In the genomic region with DNA sequence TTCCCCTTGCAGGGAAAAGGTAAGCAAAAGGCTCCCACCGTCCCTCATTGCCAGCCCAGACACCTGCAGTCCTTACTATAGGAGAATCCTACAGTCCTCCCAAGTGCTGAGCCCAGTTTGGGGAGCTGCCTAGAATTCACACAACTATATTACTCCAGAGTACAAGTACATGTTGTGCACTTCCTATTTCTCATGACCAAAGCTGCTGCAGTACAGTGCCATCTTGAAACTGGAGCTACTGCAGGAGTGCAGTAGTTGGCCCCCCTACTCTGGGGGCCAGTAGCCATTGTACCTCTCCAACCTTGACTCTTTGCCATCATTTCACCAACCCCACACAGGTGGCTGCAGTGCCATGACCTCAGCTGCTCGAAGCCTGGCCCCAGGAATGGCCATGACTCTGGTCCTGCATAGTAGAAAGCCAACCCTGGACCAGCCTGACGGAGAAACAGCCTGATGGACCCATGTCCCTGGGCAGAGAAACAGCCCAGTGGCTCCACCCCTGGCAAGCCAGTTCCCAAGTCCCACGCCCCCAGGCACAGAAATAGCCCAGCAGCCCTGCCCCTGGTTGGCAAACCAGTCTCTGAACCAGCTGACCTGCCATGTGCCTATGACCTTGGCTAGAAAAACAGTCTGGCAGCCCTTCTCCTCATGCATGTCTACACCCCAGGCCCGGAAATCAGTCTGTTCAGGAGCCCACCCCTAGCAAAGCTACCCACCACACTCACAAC, we compare ENCODE assay signal across 23 cellular contexts.
"Had no signal": no experiment of that assay in that cellular context is flagged by ENCODE, and none has a peak within 500 bp of the region (broad histone marks: within the 10 kb centered on the region; RNA-seq: fewer than 3 reads in every experiment).

No MANE protein-coding gene starts in this region.

- H3K27ac ChIP-seq: colonic mucosa, coronary artery, dorsolateral prefrontal cortex, epithelial cell of prostate, esophagus muscularis mucosa, esophagus squamous epithelium, foreskin keratinocyte, gastroesophageal sphincter, heart left ventricle, heart right ventricle had no signal

- H3K27me3 ChIP-seq: colonic mucosa, esophagus muscularis mucosa, esophagus squamous epithelium, foreskin keratinocyte, gastroesophageal sphincter had no signal

- H3K4me1 ChIP-seq: colonic mucosa, esophagus muscularis mucosa, esophagus squamous epithelium, foreskin keratinocyte, gastroesophageal sphincter, heart left ventricle had no signal

- DNase-seq: colonic mucosa; cortex of kidney; dermis blood vessel endothelial cell; dorsolateral prefrontal cortex; effector CD4-positive, alpha-beta T cell; effector CD8-positive, alpha-beta T cell; effector memory CD4-positive, alpha-beta T cell; effector memory CD8-positive, alpha-beta T cell; endodermal cell; erythroblast; esophagus squamous epithelium; foreskin fibroblast; foreskin keratinocyte; foreskin melanocyte; glutamatergic neuron; head of caudate nucleus had no signal

- H3K4me3 ChIP-seq: colonic mucosa, coronary artery, dorsolateral prefrontal cortex, esophagus muscularis mucosa, esophagus squamous epithelium, gastroesophageal sphincter, heart left ventricle, heart right ventricle had no signal

- H3K9me3 ChIP-seq: colonic mucosa, esophagus muscularis mucosa, gastroesophageal sphincter had no signal

- ATAC-seq: effector memory CD8-positive, alpha-beta T cell; esophagus mucosa; foreskin keratinocyte; gastroesophageal sphincter; heart right ventricle had no signal

- H3K36me3 ChIP-seq: colonic mucosa, esophagus muscularis mucosa, esophagus squamous epithelium had no signal
